In the genomic region with DNA sequence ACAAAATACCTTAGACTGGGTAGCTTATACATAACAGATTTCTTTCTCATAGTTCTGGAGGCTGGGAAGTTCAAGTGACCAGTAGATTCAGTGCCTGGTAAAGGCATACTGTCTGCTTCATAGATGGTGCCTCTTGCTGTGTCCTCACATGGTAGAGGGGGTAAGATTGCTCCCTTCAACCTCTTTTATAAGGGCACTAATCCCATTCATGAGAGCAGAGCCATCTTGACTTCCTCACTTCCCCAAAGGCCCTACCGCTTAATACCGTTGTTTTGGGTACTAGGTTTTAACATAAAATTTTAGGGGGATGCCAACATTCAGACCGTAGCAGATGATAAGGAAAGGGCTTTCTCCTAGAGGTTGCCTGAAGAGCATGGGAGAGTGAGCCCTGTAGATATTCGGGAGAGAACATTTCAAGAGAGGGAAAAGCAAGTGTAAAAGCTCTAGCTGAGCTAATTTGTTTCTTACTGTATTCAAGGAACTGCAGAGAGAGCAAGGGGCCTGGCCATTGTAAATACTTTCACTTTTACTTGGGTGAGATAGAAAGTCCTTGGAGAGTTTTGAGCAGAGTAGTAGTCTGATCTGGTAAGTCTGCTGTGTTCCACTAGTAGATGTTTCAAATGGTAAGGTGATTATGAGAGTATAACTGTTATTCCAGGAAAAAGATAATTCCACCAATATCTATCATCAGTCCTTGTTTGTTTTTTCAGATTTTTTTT, we compare ENCODE assay signal across 8 cellular contexts. TPM values are rescaled to one million over a fixed set of nuclear protein-coding genes. Genes with fewer than 3 reads are reported as not detected.
A peak's percentile ranks its signal among the peaks of the same experiment; 100 is the strongest.
DNase-seq lines count a peak whose midpoint lies in the region; ATAC-seq, FAIRE-seq and TF ChIP-seq lines count a peak whose summit lies in the region.

No MANE protein-coding gene starts in this region.

- H3K4me1 ChIP-seq in OCI-LY3 (ENCODE audit: low read length) = peaks cover 40% of the 10 kb centered on the region
- no peaks in the 10 kb centered on the region for H3K4me1 ChIP-seq in HepG2 (ENCODE audit: insufficient read depth, low read length)
- H3K4me1 ChIP-seq in kidney (ENCODE audit: control insufficient read depth in 1 of 2, insufficient read depth in 1 of 2, low read depth in 1 of 2, low read length in 2 of 2) = peaks cover 6 to 7% of the 10 kb centered on the region in 2 donors

- BruUV-seq in HepG2 (replicated peaks; lab: Mats Ljungman, UMichigan) = no TSS peak

- TF ChIP-seq POLR2A in HepG2 (IDR thresholded peaks at IDR 0.05; ENCODE audit: insufficient read depth in 1 of 2, low read depth in 2 of 2, low read length in 2 of 2) = no peak

- H4K20me1 ChIP-seq in OCI-LY3 (ENCODE audit: insufficient read depth, low read length) = peaks cover 15% of the 10 kb centered on the region
- H4K20me1 ChIP-seq in HepG2 (ENCODE audit: insufficient read depth, low read length) = peaks cover 4% of the 10 kb centered on the region; the same call in 1 of the 2 replicates

- H3K9ac ChIP-seq in OCI-LY3 (ENCODE audit: low read length) (peak overlapping the region; percentile 56; the same call in 1 of the 2 replicates), HepG2 (ENCODE audit: insufficient read depth, low read depth, low read length) (no peak overlapping the region), kidney (ENCODE audit: low read length in 2 of 2) (no peak overlapping the region)

- no peak for FAIRE-seq in HepG2 (lab: Jason Lieb, UNC)
- no peak for FAIRE-seq in kidney (lab: Jason Lieb, UNC)

- H3K4me2 ChIP-seq in OCI-LY3 (ENCODE audit: low read length) (peak overlapping the region; percentile 93), HepG2 (ENCODE audit: low read depth, low read length) (no peak overlapping the region)

- CTCF ChIA-PET in HepG2 (lab: Yijun Ruan, JAX; ENCODE audit: low intra/inter-chr PET ratio, low total read pairs) = no interaction called here

- no peaks in the 10 kb centered on the region for H3K27me3 ChIP-seq in OCI-LY3 (ENCODE audit: low read depth, low read length)
- no peaks in the 10 kb centered on the region for H3K27me3 ChIP-seq in HepG2 (ENCODE audit: control insufficient read depth in 1 of 2, insufficient read depth in 2 of 2, low read length in 2 of 2)

- TF ChIP-seq EP300 in HepG2 (IDR thresholded peaks at IDR 0.05; ENCODE audit: low read depth in 2 of 2, low read length in 2 of 2) (no peak), HepG2 (CRISPR knock-in tag; IDR thresholded peaks at IDR 0.05; ENCODE audit: borderline replicate concordance) (no peak)

- DNase-seq in HepG2 (ENCODE audit: low spot score) (no peak), T-helper 9 cell (no peak), 8988T (no peak), kidney (no peak), NCI-H187 treated with DMSO at 0.1 percent for 48 hours (lab: John Stamatoyannopoulos, UW) (no peak)

- H3K4me3 ChIP-seq in OCI-LY3 (ENCODE audit: low read length) = peak overlapping the region; percentile 70
- H3K4me3 ChIP-seq in HepG2 (replicated peaks in 1 of 3; ENCODE audit: insufficient read depth in 1 of 3, low read depth in 2 of 3, low read length in 3 of 3) = no peak overlapping the region
- no peak overlapping the region for H3K4me3 ChIP-seq in kidney (ENCODE audit: low read length in 2 of 2)

- H3K36me3 ChIP-seq in OCI-LY3 (replicated peaks; ENCODE audit: low read depth, low read length) = peaks cover 3% of the 10 kb centered on the region
- no peaks in the 10 kb centered on the region for H3K36me3 ChIP-seq in HepG2 (replicated peaks in 1 of 2; ENCODE audit: control insufficient read depth in 1 of 2, insufficient read depth in 2 of 2, low read length in 2 of 2)
- no peaks in the 10 kb centered on the region for H3K36me3 ChIP-seq in kidney (ENCODE audit: control insufficient read depth in 1 of 2, insufficient read depth in 2 of 2, low read length in 2 of 2)

- no peak for TF ChIP-seq RAD21 in HepG2 (CRISPR knock-in tag; IDR thresholded peaks at IDR 0.05)

- WGBS in HepG2 (ENCODE audit: low lambda C conversion rate) = 69% methylated on average over 4 of the region's 4 CpGs

- TF ChIP-seq CTCF in OCI-LY3 (IDR thresholded peaks at IDR 0.05; ENCODE audit: low read depth, low read length) = no peak
- TF ChIP-seq CTCF in HepG2 (CRISPR knock-in tag; IDR thresholded peaks at IDR 0.05) = no peak
- no peak for TF ChIP-seq CTCF in kidney (IDR thresholded peaks at IDR 0.05; ENCODE audit: borderline replicate concordance, extremely low read depth, insufficient read depth)

- POLR2A ChIA-PET in HepG2 (lab: Yijun Ruan, JAX) = no interaction called here

- intact Hi-C loops in HepG2 (cut with micrococcal nuclease; ENCODE audit: unreplicated experiment) = no loop called here
- intact Hi-C loops in kidney (cut with DNase I) = no loop called here

- H3K27ac ChIP-seq in OCI-LY3 (ENCODE audit: low read length) = peak overlapping the region; percentile 82
- H3K27ac ChIP-seq in HepG2 (ENCODE audit: extremely low read length, insufficient read depth, low read length) = no peak overlapping the region
- no peak overlapping the region for H3K27ac ChIP-seq in kidney (ENCODE audit: low read depth in 2 of 2, low read length in 2 of 2)

- ATAC-seq in GM18873 (IDR thresholded peaks at IDR 0.05; ENCODE audit: low FRiP score, unreplicated experiment) (peak; percentile 88), HG02610 (IDR thresholded peaks at IDR 0.05; ENCODE audit: unreplicated experiment) (peak; percentile 96), HepG2 (peak; percentile 26; the same call in 1 of the 3 replicates)

- in situ Hi-C loops in HepG2 (cut with HindIII; ENCODE audit: extremely low pct_ligation_motif_present, low pct_unique_long_range_greater_than_20kb) = no loop called here

- H3K79me2 ChIP-seq in OCI-LY3 (ENCODE audit: low read length) (peaks cover 82% of the 10 kb centered on the region), HepG2 (ENCODE audit: insufficient read depth, low read length) (peaks cover 90% of the 10 kb centered on the region)

- H2AFZ ChIP-seq in OCI-LY3 (ENCODE audit: low read depth, low read length) (0 out of 2 replicates have a peak overlapping the region, but pooled peaks have one; percentile 74), HepG2 (ENCODE audit: low read length) (no peak overlapping the region)

- H3K9me3 ChIP-seq in OCI-LY3 (ENCODE audit: insufficient read depth, low read length) = no peaks in the 10 kb centered on the region
- H3K9me3 ChIP-seq in HepG2 (ENCODE audit: low read length) = no peaks in the 10 kb centered on the region
- H3K9me3 ChIP-seq in kidney (ENCODE audit: control insufficient read depth in 1 of 2, low read length in 2 of 2) = no peaks in the 10 kb centered on the region

TF ChIP-seq in HepG2, 621 proteins besides CTCF, POLR2A, EP300 and RAD21:
- TF ChIP-seq, protein P1, sequence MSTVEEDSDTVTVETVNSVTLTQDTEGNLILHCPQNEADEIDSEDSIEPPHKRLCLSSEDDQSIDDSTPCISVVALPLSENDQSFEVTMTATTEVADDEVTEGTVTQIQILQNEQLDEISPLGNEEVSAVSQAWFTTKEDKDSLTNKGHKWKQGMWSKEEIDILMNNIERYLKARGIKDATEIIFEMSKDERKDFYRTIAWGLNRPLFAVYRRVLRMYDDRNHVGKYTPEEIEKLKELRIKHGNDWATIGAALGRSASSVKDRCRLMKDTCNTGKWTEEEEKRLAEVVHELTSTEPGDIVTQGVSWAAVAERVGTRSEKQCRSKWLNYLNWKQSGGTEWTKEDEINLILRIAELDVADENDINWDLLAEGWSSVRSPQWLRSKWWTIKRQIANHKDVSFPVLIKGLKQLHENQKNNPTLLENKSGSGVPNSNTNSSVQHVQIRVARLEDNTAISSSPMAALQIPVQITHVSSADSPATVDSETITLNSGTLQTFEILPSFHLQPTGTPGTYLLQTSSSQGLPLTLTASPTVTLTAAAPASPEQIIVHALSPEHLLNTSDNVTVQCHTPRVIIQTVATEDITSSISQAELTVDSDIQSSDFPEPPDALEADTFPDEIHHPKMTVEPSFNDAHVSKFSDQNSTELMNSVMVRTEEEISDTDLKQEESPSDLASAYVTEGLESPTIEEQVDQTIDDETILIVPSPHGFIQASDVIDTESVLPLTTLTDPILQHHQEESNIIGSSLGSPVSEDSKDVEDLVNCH (CRISPR knock-in tag; IDR thresholded peaks at IDR 0.05) = no peak
- TF ChIP-seq ZNF564 (CRISPR knock-in tag; IDR thresholded peaks at IDR 0.05) = peak; percentile 90; the same call in 1 of the 2 replicates
- TF ChIP-seq, protein P2, sequence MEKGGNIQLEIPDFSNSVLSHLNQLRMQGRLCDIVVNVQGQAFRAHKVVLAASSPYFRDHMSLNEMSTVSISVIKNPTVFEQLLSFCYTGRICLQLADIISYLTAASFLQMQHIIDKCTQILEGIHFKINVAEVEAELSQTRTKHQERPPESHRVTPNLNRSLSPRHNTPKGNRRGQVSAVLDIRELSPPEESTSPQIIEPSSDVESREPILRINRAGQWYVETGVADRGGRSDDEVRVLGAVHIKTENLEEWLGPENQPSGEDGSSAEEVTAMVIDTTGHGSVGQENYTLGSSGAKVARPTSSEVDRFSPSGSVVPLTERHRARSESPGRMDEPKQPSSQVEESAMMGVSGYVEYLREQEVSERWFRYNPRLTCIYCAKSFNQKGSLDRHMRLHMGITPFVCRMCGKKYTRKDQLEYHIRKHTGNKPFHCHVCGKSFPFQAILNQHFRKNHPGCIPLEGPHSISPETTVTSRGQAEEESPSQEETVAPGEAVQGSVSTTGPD (CRISPR knock-in tag; IDR thresholded peaks at IDR 0.05) = no peak
TF ChIP-seq in HepG2: peak in this region for 1.

RNA-seq across cellular contexts. Expression of a gene that starts 27.3 kb away (rescaled TPM):
- total RNA-seq in HepG2 (2016; rRNA removed; fragmentation: Illumina TruSeq; extraction: Trizol) = 16.8 and 31.4 TPM in 2 replicates
- 4.7 and 5.6 TPM in 2 replicates for total RNA-seq in HepG2 (2016; cell fraction: cytosol; rRNA removed; fragmentation: Illumina TruSeq; extraction: Trizol; ENCODE audit: low read depth)
- total RNA-seq in HepG2 (2016; cell fraction: insoluble cytoplasmic fraction; rRNA removed; fragmentation: Illumina TruSeq; extraction: Trizol) = 16.4 and 31.5 TPM in 2 replicates
- total RNA-seq in HepG2 (2016; cell fraction: membrane; rRNA removed; fragmentation: Illumina TruSeq; extraction: Trizol) = 22.4 and 22.5 TPM in 2 replicates
- 28.4 and 31.2 TPM in 2 replicates for total RNA-seq in HepG2 (2016; cell fraction: nucleus; rRNA removed; fragmentation: Illumina TruSeq; extraction: Trizol)
- 6.9 and 8.3 TPM in 2 replicates for polyA plus RNA-seq in HepG2 (2011; rRNA removed)
- polyA plus RNA-seq in HepG2 (2011; cell fraction: cytosol; rRNA removed) = 4.1 and 5.5 TPM in 2 replicates
- polyA plus RNA-seq in HepG2 (2011; cell fraction: nucleus; rRNA removed) = 6.9 and 7.2 TPM in 2 replicates
- polyA plus RNA-seq in HepG2 (2012) = 6.1 and 7.0 TPM in 2 replicates
- 1.2 TPM in 2 replicates for polyA plus RNA-seq in HepG2 (2016; cell fraction: cytosol; fragmentation: Illumina TruSeq; extraction: Trizol; ENCODE audit: low read depth)
- 14.7 and 15.8 TPM in 2 replicates for polyA plus RNA-seq in HepG2 (2016; cell fraction: insoluble cytoplasmic fraction; fragmentation: Illumina TruSeq; extraction: Trizol; ENCODE audit: low read depth)
- 5.8 and 7.6 TPM in 2 replicates for polyA plus RNA-seq in HepG2 (2016; cell fraction: membrane; fragmentation: Illumina TruSeq; extraction: Trizol; ENCODE audit: low read depth)
- 17.3 and 19.7 TPM in 2 replicates for polyA plus RNA-seq in HepG2 (2016; cell fraction: nucleus; fragmentation: Illumina TruSeq; extraction: Trizol; ENCODE audit: insufficient read depth, low read depth)
- 11.2 and 18.2 TPM in 2 replicates for polyA minus RNA-seq in HepG2 (2011; rRNA and poly(A)+ RNA removed; ENCODE audit: low replicate concordance)
- polyA minus RNA-seq in HepG2 (2011; cell fraction: cytosol; rRNA and poly(A)+ RNA removed) = 10.3 and 13.9 TPM in 2 replicates
- 43.4 and 53.3 TPM in 2 replicates for polyA minus RNA-seq in HepG2 (2011; cell fraction: nucleus; rRNA and poly(A)+ RNA removed)
- total RNA-seq in kidney = 31.4 TPM
- 4.6 TPM for polyA plus RNA-seq in kidney (ENCODE audit: insufficient read depth, low read depth, low replicate concordance)

Comparison
In these comparisons a context has a peak if more than half of its experiments do, and no peak if none do; other contexts are left out.
1. ATAC-seq: peak in every context shown above with its lines; median percentile 96 in HG02610; 88 in GM18873; 26 in HepG2.